20 cellular contexts compared by ENCODE assay signal in genomic region chr6:113291751-113292445, GRCh38.
DNase-seq lines count a peak whose midpoint lies in the region; ATAC-seq and TF ChIP-seq lines count a peak whose summit lies in the region.
"Had no signal": no experiment of that assay in that cellular context is flagged by ENCODE, and none has a peak within 500 bp of the region (broad histone marks: within the 10 kb centered on the region; RNA-seq: fewer than 3 reads in every experiment).

No MANE protein-coding gene starts in this region.

- DNase-seq in MG63, result peak; percentile 64
- DNase-seq in choroid plexus epithelial cell (ENCODE audit: low read depth), result peak; percentile 44
- DNase-seq in iris pigment epithelial cell (ENCODE audit: low read depth), result peak; percentile 24
- DNase-seq in activated naive CD4-positive, alpha-beta T cell treated with anti-CD3 and anti-CD28 coated beads, Interleukin-2, amount 50 U/mL, for 72 hours (ENCODE audit: low spot score in 2 of 2), result no peak
- DNase-seq in OCI-M2 (lab: John Stamatoyannopoulos, UW; ENCODE audit: unreplicated experiment), result no peak
- DNase-seq in cortex of kidney (lab: John Stamatoyannopoulos, UW), result no peak
- DNase-seq in KG1 (lab: John Stamatoyannopoulos, UW), result no peak
- DNase-seq: activated CD4-positive, alpha-beta T cell treated with anti-CD3 and anti-CD28 coated beads, Interleukin-2, amount 10 ng/mL, durations not matched to agents 7 days and 5 days; activated CD8-positive, alpha-beta memory T cell treated with anti-CD3 and anti-CD28 coated beads, Interleukin-2, amount 50 U/mL, for 48 hours; brain microvascular endothelial cell; esophagus squamous epithelium; left ventricle myocardium inferior; NCI-H1092 treated with DMSO at 0.1 percent for 48 hours; NCI-H774; spleen; trophoblast cell had no signal

- H3K36me3 Mint-ChIP-seq in activated naive CD4-positive, alpha-beta T cell treated with anti-CD3 and anti-CD28 coated beads, Interleukin-2, amount 50 U/mL, for 72 hours, result no peaks in the 10 kb centered on the region
- H3K36me3 Mint-ChIP-seq: stimulated activated effector memory CD8-positive, alpha-beta T cell treated with anti-CD3 and anti-CD28 coated beads, Interleukin-12 subunit alpha, Interleukin-12 subunit beta, amount 100 ng/mL, for 72 hours had no signal

- no peaks in the 10 kb centered on the region for H3K36me3 ChIP-seq in MG63
- H3K36me3 ChIP-seq in skeletal muscle satellite cell (ENCODE audit: insufficient read depth, low read length), result no peaks in the 10 kb centered on the region
- H3K36me3 ChIP-seq: brain microvascular endothelial cell, esophagus squamous epithelium, left ventricle myocardium inferior, spleen had no signal

- no peak overlapping the region for H3K27ac Mint-ChIP-seq in activated naive CD4-positive, alpha-beta T cell treated with anti-CD3 and anti-CD28 coated beads, Interleukin-2, amount 50 U/mL, for 72 hours
- H3K27ac Mint-ChIP-seq: activated CD4-positive, alpha-beta T cell treated with anti-CD3 and anti-CD28 coated beads, Interleukin-2, amount 10 ng/mL, durations not matched to agents 7 days and 5 days; progenitor cell of endocrine pancreas; stimulated activated effector memory CD8-positive, alpha-beta T cell treated with anti-CD3 and anti-CD28 coated beads, Interleukin-12 subunit alpha, Interleukin-12 subunit beta, amount 100 ng/mL, for 72 hours had no signal

- no peak for ATAC-seq in activated naive CD4-positive, alpha-beta T cell treated with anti-CD3 and anti-CD28 coated beads, Interleukin-2, amount 50 U/mL, for 72 hours
- ATAC-seq: K562; stimulated activated effector memory CD8-positive, alpha-beta T cell treated with anti-CD3 and anti-CD28 coated beads, Interleukin-12 subunit alpha, Interleukin-12 subunit beta, amount 100 ng/mL, for 72 hours had no signal

- peak overlapping the region; percentile 9 for H3K4me2 ChIP-seq in skeletal muscle satellite cell (ENCODE audit: low read length)

- no peaks in the 10 kb centered on the region; the same call in none of the 2 replicates for H3K9me3 ChIP-seq in MG63
- no peaks in the 10 kb centered on the region for H3K9me3 ChIP-seq in skeletal muscle satellite cell (replicated peaks; ENCODE audit: low read length)

- no peak overlapping the region for H3K4me3 ChIP-seq in MG63
- H3K4me3 ChIP-seq in choroid plexus epithelial cell (ENCODE audit: low read depth, low read length), result no peak overlapping the region
- H3K4me3 ChIP-seq in skeletal muscle satellite cell (ENCODE audit: low read length), result no peak overlapping the region
- H3K4me3 ChIP-seq: esophagus squamous epithelium, K562, left ventricle myocardium inferior, spleen had no signal

- no peak overlapping the region for H3K9ac ChIP-seq in skeletal muscle satellite cell (ENCODE audit: low read depth, low read length)

- H3K27me3 ChIP-seq in MG63 (no peaks in the 10 kb centered on the region), skeletal muscle satellite cell (ENCODE audit: control insufficient read depth, insufficient read depth, low read length) (no peaks in the 10 kb centered on the region)
- H3K27me3 ChIP-seq: brain microvascular endothelial cell, esophagus squamous epithelium, spleen had no signal

- peaks cover 8% of the 10 kb centered on the region for H3K4me1 ChIP-seq in skeletal muscle satellite cell (ENCODE audit: control insufficient read depth, insufficient read depth, low read length)
- H3K4me1 ChIP-seq: esophagus squamous epithelium, left ventricle myocardium inferior, spleen had no signal

- peaks cover 0 to 2% of the 10 kb centered on the region in 2 donors for H3K9me3 Mint-ChIP-seq in activated naive CD4-positive, alpha-beta T cell treated with anti-CD3 and anti-CD28 coated beads, Interleukin-2, amount 50 U/mL, for 72 hours
- H3K9me3 Mint-ChIP-seq: activated CD4-positive, alpha-beta T cell treated with anti-CD3 and anti-CD28 coated beads, Interleukin-2, amount 10 ng/mL, durations not matched to agents 7 days and 5 days had no signal

- no peak for TF ChIP-seq CTCF in choroid plexus epithelial cell (conservative IDR thresholded peaks at IDR 0.05; ENCODE audit: low read depth, low read length)

Comparison
In these comparisons a context has a peak if more than half of its experiments do, and no peak if none do; other contexts are left out.
1. DNase-seq: peak in MG63 (single experiment), choroid plexus epithelial cell (single experiment) and iris pigment epithelial cell (single experiment); none in activated naive CD4-positive, alpha-beta T cell treated with anti-CD3 and anti-CD28 coated beads, Interleukin-2, amount 50 U/mL, for 72 hours (0 of 2), OCI-M2 (single experiment), cortex of kidney (single experiment) and KG1 (single experiment).